16 cellular contexts compared by ENCODE assay signal in the genomic region with DNA sequence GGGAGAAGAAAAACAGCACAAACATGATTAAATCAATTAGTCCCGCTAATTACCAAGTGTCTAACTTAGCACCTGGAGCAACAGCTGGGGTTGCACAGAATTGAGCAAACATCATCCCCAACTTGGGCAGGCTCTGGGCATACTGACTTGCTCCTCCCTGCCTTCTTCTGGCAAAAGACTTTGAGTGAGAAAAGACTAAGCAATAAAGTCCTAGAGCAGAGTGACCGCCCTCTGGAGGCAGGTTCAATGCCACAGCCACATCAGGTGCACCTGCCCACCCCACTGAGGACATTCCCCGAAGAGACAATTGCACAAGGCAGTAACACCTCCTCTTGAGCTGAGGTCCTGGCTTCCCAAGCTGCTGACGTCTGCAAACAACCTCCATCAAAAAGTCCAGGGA.
DNase-seq lines count a peak whose midpoint lies in the region; ATAC-seq, FAIRE-seq and TF ChIP-seq lines count a peak whose summit lies in the region.
"Had no signal": no experiment of that assay in that cellular context is flagged by ENCODE, and none has a peak within 500 bp of the region (broad histone marks: within the 10 kb centered on the region; RNA-seq: fewer than 3 reads in every experiment).

No MANE protein-coding gene starts in this region.

- no peaks in the 10 kb centered on the region for H3K36me3 Mint-ChIP-seq in nephron progenitor cell (ENCODE audit: low read depth)

- intact Hi-C loops in pancreas (cut with DNase I), result no loop called here

- TF ChIP-seq CTCF in WERI-Rb-1 (IDR thresholded peaks at IDR 0.05; ENCODE audit: low read depth, low read length), result peak; percentile 46
- peak in 1 of 4 donors; percentile 9 for TF ChIP-seq CTCF in pancreas (IDR thresholded peaks at IDR 0.05)
- no peak for TF ChIP-seq CTCF in nephron progenitor cell (IDR thresholded peaks at IDR 0.05)

- peak; percentile 5 for DNase-seq in NCI-H1694 treated with DMSO at 0.1 percent for 48 hours (lab: John Stamatoyannopoulos, UW)
- DNase-seq in NCI-H1694 (lab: John Stamatoyannopoulos, UW), result no peak
- DNase-seq in WERI-Rb-1, result no peak
- DNase-seq in pancreas, result peak in 3 of 6 donors; percentile 31 to 59 (median 43)
- DNase-seq in kidney tubule cell (ENCODE audit: low spot score), result no peak
- DNase-seq in nephron progenitor cell, result no peak
- no peak for DNase-seq in activated CD4-positive, alpha-beta T cell treated with anti-CD3 and anti-CD28 coated beads for 4 hours
- DNase-seq: activated naive CD4-positive, alpha-beta T cell treated with Interleukin-2 at 50 U/mL for 16 hours; effector memory CD8-positive, alpha-beta T cell; NCI-H345 had no signal

- H3K36me3 ChIP-seq in WERI-Rb-1, result no peaks in the 10 kb centered on the region
- no peaks in the 10 kb centered on the region for H3K36me3 ChIP-seq in pancreas
- H3K36me3 ChIP-seq: gastroesophageal sphincter, thoracic aorta had no signal

- H3K27me3 ChIP-seq in WERI-Rb-1 (ENCODE audit: insufficient read depth, low read depth, severe bottlenecking) (no peaks in the 10 kb centered on the region), pancreas (no peaks in the 10 kb centered on the region)

- ATAC-seq in HG03432 (IDR thresholded peaks at IDR 0.05; ENCODE audit: unreplicated experiment), result peak; percentile 42
- ATAC-seq in pancreas, result peak in 3 of 4 donors; percentile 23 to 44 (median 38)
- ATAC-seq: effector memory CD8-positive, alpha-beta T cell; gastroesophageal sphincter had no signal

- peaks cover 17 to 38% (median 31%) of the 10 kb centered on the region in 3 donors for H3K4me1 ChIP-seq in pancreas
- H3K4me1 ChIP-seq: gastroesophageal sphincter had no signal

- peaks cover 31% of the 10 kb centered on the region for H3K4me1 Mint-ChIP-seq in nephron progenitor cell

- FAIRE-seq in pancreas (lab: Jason Lieb, UNC), result no peak
- FAIRE-seq: islet of Langerhans had no signal

- WGBS in pancreas, 2 donors, result 44 to 57% methylated on average over 4 of the region's 4 CpGs

- H3K27ac ChIP-seq in WERI-Rb-1 (no peak overlapping the region), pancreas (peak overlapping the region in 1 of 4 donors; percentile 16)
- H3K27ac ChIP-seq: 22Rv1, gastroesophageal sphincter, RWPE1, thoracic aorta had no signal

- H3K4me3 Mint-ChIP-seq in nephron progenitor cell, result no peak overlapping the region
- H3K4me3 Mint-ChIP-seq: effector memory CD8-positive, alpha-beta T cell had no signal

- H3K9me3 ChIP-seq in WERI-Rb-1 (ENCODE audit: severe bottlenecking), result no peaks in the 10 kb centered on the region
- no peaks in the 10 kb centered on the region for H3K9me3 ChIP-seq in pancreas

- H3K27ac Mint-ChIP-seq in nephron progenitor cell, result no peak overlapping the region
- H3K27ac Mint-ChIP-seq: effector memory CD8-positive, alpha-beta T cell had no signal

- H3K9me3 Mint-ChIP-seq in nephron progenitor cell, result peaks cover 34% of the 10 kb centered on the region
- H3K9me3 Mint-ChIP-seq: effector memory CD8-positive, alpha-beta T cell had no signal

- H3K27me3 Mint-ChIP-seq in nephron progenitor cell (ENCODE audit: low read depth, poor library complexity), result peaks cover 44% of the 10 kb centered on the region

- H3K4me3 ChIP-seq in WERI-Rb-1 (ENCODE audit: low read depth, low read length) (no peak overlapping the region), pancreas (no peak overlapping the region)
- H3K4me3 ChIP-seq: gastroesophageal sphincter, thoracic aorta had no signal
